Comparison of ENCODE assay signal across 14 cellular contexts in genomic region chr19:55688422-55689218, GRCh38. TPM values are rescaled to one million over a fixed set of nuclear protein-coding genes. Genes with fewer than 3 reads are reported as not detected.
A peak's percentile ranks its signal among the peaks of the same experiment; 100 is the strongest.
DNase-seq lines count a peak whose midpoint lies in the region; ATAC-seq and TF ChIP-seq lines count a peak whose summit lies in the region.
"Had no signal": no experiment of that assay in that cellular context is flagged by ENCODE, and none has a peak within 500 bp of the region (broad histone marks: within the 10 kb centered on the region; RNA-seq: fewer than 3 reads in every experiment).

No MANE protein-coding gene starts in this region.

- peak overlapping the region; percentile 41 for H3K9ac ChIP-seq in mucosa of stomach (ENCODE audit: low read length)

- H3K27ac Mint-ChIP-seq in activated T-helper 2 cell treated with anti-CD3 and anti-CD28 coated beads, Interferon-gamma antibody, Interleukin-2, Interleukin-4, amounts not matched to agents 10 μg/mL and 5 μg/mL and 100 μg/mL, durations not matched to agents 14 hours and 24 hours and 36 hours = peak overlapping the region; percentile 22
- peak overlapping the region in 3 of 7 donors; percentile 53 to 65 (median 61) for H3K27ac Mint-ChIP-seq in CD14-positive monocyte
- H3K27ac Mint-ChIP-seq: activated naive CD8-positive, alpha-beta T cell; CD4-positive, alpha-beta T cell had no signal

- H3K27me3 ChIP-seq in BE2C (no peaks in the 10 kb centered on the region), mucosa of stomach (ENCODE audit: control insufficient read depth, insufficient read depth, low read length) (no peaks in the 10 kb centered on the region)

- TF ChIP-seq CTCF in BE2C (IDR thresholded peaks at IDR 0.05; ENCODE audit: low read depth, low read length) (no peak), HEK293 (tag by site-specific recombination; IDR thresholded peaks at IDR 0.05) (no peak), CD14-positive monocyte (IDR thresholded peaks at IDR 0.05) (no peak)

- H3K36me3 Mint-ChIP-seq in activated T-helper 2 cell treated with anti-CD3 and anti-CD28 coated beads, Interferon-gamma antibody, Interleukin-2, Interleukin-4, amounts not matched to agents 10 μg/mL and 5 μg/mL and 100 μg/mL, durations not matched to agents 14 hours and 24 hours and 36 hours (ENCODE audit: low read depth) = peaks cover 47% of the 10 kb centered on the region
- peaks cover 68 to 95% of the 10 kb centered on the region in 2 donors for H3K36me3 Mint-ChIP-seq in CD14-positive monocyte
- H3K36me3 Mint-ChIP-seq: activated naive CD8-positive, alpha-beta T cell had no signal

- H3K9me3 ChIP-seq in BE2C (no peaks in the 10 kb centered on the region), HEK293 (ENCODE audit: control insufficient read depth, insufficient read depth, low read depth, low read length) (no peaks in the 10 kb centered on the region), mucosa of stomach (ENCODE audit: control insufficient read depth, low read length) (no peaks in the 10 kb centered on the region)

- intact Hi-C loops in activated T-helper 2 cell treated with anti-CD3 and anti-CD28 coated beads, Interferon-gamma antibody, Interleukin-2, Interleukin-4, amounts not matched to agents 10 μg/mL and 5 μg/mL and 100 μg/mL, durations not matched to agents 14 hours and 24 hours and 36 hours (cut with micrococcal nuclease) = no loop called here
- intact Hi-C loops in CD14-positive monocyte (cut with micrococcal nuclease) = no loop called here

- peak; percentile 77 for DNase-seq in BE2C
- no peak for DNase-seq in activated T-helper 2 cell treated with anti-CD3 and anti-CD28 coated beads, Interferon-gamma antibody, Interleukin-2, Interleukin-4, amounts not matched to agents 10 μg/mL and 5 μg/mL and 100 μg/mL, durations not matched to agents 14 hours and 24 hours and 36 hours (ENCODE audit: low spot score)
- no peak for DNase-seq in NCI-H2029 treated with DMSO at 0.1 percent for 48 hours (lab: John Stamatoyannopoulos, UW)
- no peak for DNase-seq in CD14-positive monocyte (ENCODE audit: low spot score)
- DNase-seq: activated CD4-positive, CD25-positive, alpha-beta regulatory T cell treated with anti-CD3 and anti-CD28 coated beads, Interleukin-2, amount 50 U/mL, for 72 hours; CD4-positive, alpha-beta T cell; dermis blood vessel endothelial cell; NCI-H1105; stimulated activated naive CD4-positive, alpha-beta T cell had no signal

- H3K4me1 ChIP-seq in BE2C (peaks cover 12% of the 10 kb centered on the region), HEK293 (ENCODE audit: control insufficient read depth, insufficient read depth, low read length) (no peaks in the 10 kb centered on the region), mucosa of stomach (ENCODE audit: control insufficient read depth, insufficient read depth, low read length) (peaks cover 63% of the 10 kb centered on the region)

- H3K27me3 Mint-ChIP-seq in activated T-helper 2 cell treated with anti-CD3 and anti-CD28 coated beads, Interferon-gamma antibody, Interleukin-2, Interleukin-4, amounts not matched to agents 10 μg/mL and 5 μg/mL and 100 μg/mL, durations not matched to agents 14 hours and 24 hours and 36 hours (ENCODE audit: low read depth) = no peaks in the 10 kb centered on the region
- no peaks in the 10 kb centered on the region for H3K27me3 Mint-ChIP-seq in CD14-positive monocyte (ENCODE audit: low read depth in 3 of 3)
- H3K27me3 Mint-ChIP-seq: activated naive CD8-positive, alpha-beta T cell; CD4-positive, alpha-beta T cell had no signal

- H3K27ac ChIP-seq in HEK293 (ENCODE audit: extremely low read depth, low read depth, low read length) = no peak overlapping the region

- H3K4me3 Mint-ChIP-seq in activated T-helper 2 cell treated with anti-CD3 and anti-CD28 coated beads, Interferon-gamma antibody, Interleukin-2, Interleukin-4, amounts not matched to agents 10 μg/mL and 5 μg/mL and 100 μg/mL, durations not matched to agents 14 hours and 24 hours and 36 hours (ENCODE audit: low read depth) = no peak overlapping the region
- no peak overlapping the region for H3K4me3 Mint-ChIP-seq in CD14-positive monocyte
- H3K4me3 Mint-ChIP-seq: activated naive CD8-positive, alpha-beta T cell; CD4-positive, alpha-beta T cell had no signal

- CTCF ChIA-PET in HEK293 (lab: Yijun Ruan, JAX) = no interaction called here

- no peaks in the 10 kb centered on the region for H3K9me3 Mint-ChIP-seq in activated T-helper 2 cell treated with anti-CD3 and anti-CD28 coated beads, Interferon-gamma antibody, Interleukin-2, Interleukin-4, amounts not matched to agents 10 μg/mL and 5 μg/mL and 100 μg/mL, durations not matched to agents 14 hours and 24 hours and 36 hours
- no peaks in the 10 kb centered on the region for H3K9me3 Mint-ChIP-seq in CD14-positive monocyte
- H3K9me3 Mint-ChIP-seq: CD4-positive, alpha-beta T cell had no signal

- no peak overlapping the region for H3K4me3 ChIP-seq in BE2C (ENCODE audit: low read depth, low read length)
- H3K4me3 ChIP-seq in HEK293 (ENCODE audit: low read depth, low read length) = no peak overlapping the region
- no peak overlapping the region for H3K4me3 ChIP-seq in mucosa of stomach (ENCODE audit: low read length)

- no peaks in the 10 kb centered on the region for H3K4me1 Mint-ChIP-seq in activated T-helper 2 cell treated with anti-CD3 and anti-CD28 coated beads, Interferon-gamma antibody, Interleukin-2, Interleukin-4, amounts not matched to agents 10 μg/mL and 5 μg/mL and 100 μg/mL, durations not matched to agents 14 hours and 24 hours and 36 hours (ENCODE audit: low read depth)
- H3K4me1 Mint-ChIP-seq in CD14-positive monocyte = peaks cover 2% of the 10 kb centered on the region

- POLR2A ChIA-PET in HEK293 (lab: Yijun Ruan, JAX) = no interaction called here

- H3K36me3 ChIP-seq in BE2C (peaks cover 65% of the 10 kb centered on the region), HEK293 (ENCODE audit: control insufficient read depth in 2 of 2, insufficient read depth in 1 of 2, low read length in 2 of 2) (peaks cover 12 to 95% of the 10 kb centered on the region in 2 experiments), mucosa of stomach (ENCODE audit: control insufficient read depth, insufficient read depth, low read length) (peaks cover 52% of the 10 kb centered on the region)

- ATAC-seq in HG03571 (IDR thresholded peaks at IDR 0.05; ENCODE audit: unreplicated experiment) (no peak), HG02852 (IDR thresholded peaks at IDR 0.05; ENCODE audit: unreplicated experiment) (no peak)

TF ChIP-seq in HEK293, 187 proteins besides CTCF, POLR2A, EP300 and RAD21 (continues in another document):
- TF ChIP-seq KLF10 (tag by site-specific recombination; IDR thresholded peaks at IDR 0.05) = no peak
- TF ChIP-seq YY2 (tag by site-specific recombination; IDR thresholded peaks at IDR 0.05) = no peak
- no peak for TF ChIP-seq MEIS1 (CRISPR knock-in tag; IDR thresholded peaks at IDR 0.05; ENCODE audit: borderline replicate concordance)
- TF ChIP-seq ZSCAN18 (tag by site-specific recombination; IDR thresholded peaks at IDR 0.05) = no peak
- TF ChIP-seq TCF7L2 (IDR thresholded peaks at IDR 0.05; ENCODE audit: borderline replicate concordance, low read depth, low read length) = no peak
- 0 out of 2 replicates have a peak, but pooled peaks have one; percentile 15 for TF ChIP-seq SP2 (tag by site-specific recombination; IDR thresholded peaks at IDR 0.05)
- no peak for TF ChIP-seq GLIS1 (tag by site-specific recombination; IDR thresholded peaks at IDR 0.05)

RNA-seq across cellular contexts. Expression of gene EPN1, which starts 13.6 kb away (rescaled TPM):
- 358 TPM for polyA plus RNA-seq in BE2C (2012; ENCODE audit: insufficient read depth, insufficient read length, low read depth)
- 40.3 and 41.8 TPM in 2 replicates for total RNA-seq in activated T-helper 2 cell treated with anti-CD3 and anti-CD28 coated beads, Interferon-gamma antibody, Interleukin-2, Interleukin-4, amounts not matched to agents 10 μg/mL and 5 μg/mL and 100 μg/mL, durations not matched to agents 14 hours and 24 hours and 36 hours
- 10 to 100 TPM; 18.7 to 19.2 TPM for polyA plus RNA-seq in CD14-positive monocyte

RNA-seq across cellular contexts. Expression of gene U2AF2, which starts 33.8 kb away (rescaled TPM):
- 543 TPM for polyA plus RNA-seq in BE2C (2012; ENCODE audit: insufficient read depth, insufficient read length, low read depth)
- 344 and 351 TPM in 2 replicates for total RNA-seq in activated T-helper 2 cell treated with anti-CD3 and anti-CD28 coated beads, Interferon-gamma antibody, Interleukin-2, Interleukin-4, amounts not matched to agents 10 μg/mL and 5 μg/mL and 100 μg/mL, durations not matched to agents 14 hours and 24 hours and 36 hours
- polyA plus RNA-seq in CD14-positive monocyte = 1 to 10 TPM; 5.3 to 5.4 TPM

RNA-seq across cellular contexts. Expression of gene CCDC106, which starts 40.6 kb away (rescaled TPM):
- polyA plus RNA-seq in BE2C (2012; ENCODE audit: insufficient read depth, insufficient read length, low read depth) = 51.0 TPM
- 7.2 and 8.1 TPM in 2 replicates for total RNA-seq in activated T-helper 2 cell treated with anti-CD3 and anti-CD28 coated beads, Interferon-gamma antibody, Interleukin-2, Interleukin-4, amounts not matched to agents 10 μg/mL and 5 μg/mL and 100 μg/mL, durations not matched to agents 14 hours and 24 hours and 36 hours
- polyA plus RNA-seq in CD14-positive monocyte = 1 to 10 TPM in 1 of 2 donors, under 1 TPM in 1; 0.74 to 1.2 TPM

RNA-seq across cellular contexts. Expression of gene ZNF581, which starts 45.2 kb away (rescaled TPM):
- polyA plus RNA-seq in BE2C (2012; ENCODE audit: insufficient read depth, insufficient read length, low read depth) = 42.2 TPM
- 26.6 and 27.0 TPM in 2 replicates for total RNA-seq in activated T-helper 2 cell treated with anti-CD3 and anti-CD28 coated beads, Interferon-gamma antibody, Interleukin-2, Interleukin-4, amounts not matched to agents 10 μg/mL and 5 μg/mL and 100 μg/mL, durations not matched to agents 14 hours and 24 hours and 36 hours
- 10 to 100 TPM; 29.4 to 31.6 TPM for polyA plus RNA-seq in CD14-positive monocyte

RNA-seq across cellular contexts. Expression of gene ZNF580, which starts 47.8 kb away (rescaled TPM):
- 129 TPM for polyA plus RNA-seq in BE2C (2012; ENCODE audit: insufficient read depth, insufficient read length, low read depth)
- total RNA-seq in activated T-helper 2 cell treated with anti-CD3 and anti-CD28 coated beads, Interferon-gamma antibody, Interleukin-2, Interleukin-4, amounts not matched to agents 10 μg/mL and 5 μg/mL and 100 μg/mL, durations not matched to agents 14 hours and 24 hours and 36 hours = 32.1 and 33.3 TPM in 2 replicates
- 10 to 100 TPM in 1 of 2 donors, 1 to 10 TPM in 1; 9.7 to 10.7 TPM for polyA plus RNA-seq in CD14-positive monocyte
